ENCODE assay signal across 18 cellular contexts in the genomic region with DNA sequence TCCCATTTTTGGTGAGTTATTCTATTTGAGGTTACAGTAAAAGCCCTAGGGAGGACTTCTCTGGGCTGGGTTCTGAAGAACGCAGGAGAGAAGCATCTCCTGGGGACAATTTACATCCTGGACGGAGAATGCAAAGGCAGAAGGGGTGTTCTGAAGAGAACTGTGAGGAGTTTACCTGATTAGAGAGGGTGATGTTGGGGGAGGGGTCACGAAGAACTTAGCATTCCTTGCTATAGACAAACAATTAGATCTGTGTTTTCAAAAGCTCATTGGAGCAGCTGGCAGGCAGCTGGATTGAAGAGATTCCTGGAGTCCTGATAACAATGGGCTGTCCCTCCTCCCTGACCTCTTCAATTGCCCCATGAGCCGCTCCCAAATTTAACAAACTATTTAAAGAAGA. TPM values are rescaled to one million over a fixed set of nuclear protein-coding genes. Genes with fewer than 3 reads are reported as not detected.
A peak's percentile ranks its signal among the peaks of the same experiment; 100 is the strongest.
DNase-seq lines count a peak whose midpoint lies in the region; ATAC-seq and TF ChIP-seq lines count a peak whose summit lies in the region.
"Had no signal": no experiment of that assay in that cellular context is flagged by ENCODE, and none has a peak within 500 bp of the region (broad histone marks: within the 10 kb centered on the region; RNA-seq: fewer than 3 reads in every experiment).

No MANE protein-coding gene starts in this region.

- H4K20me1 ChIP-seq in OCI-LY7 (ENCODE audit: insufficient read depth, low read length): no peaks in the 10 kb centered on the region

- H3K9me3 ChIP-seq in skeletal muscle tissue (ENCODE audit: control insufficient read depth in 3 of 3, low read length in 3 of 3) (no peaks in the 10 kb centered on the region), OCI-LY7 (ENCODE audit: low read length) (no peaks in the 10 kb centered on the region)
- H3K9me3 ChIP-seq: right lobe of liver, tibial artery had no signal

- no peak overlapping the region for H3K9ac ChIP-seq in skeletal muscle tissue (ENCODE audit: low read depth in 1 of 3, low read length in 3 of 3)

- H2AFZ ChIP-seq in OCI-LY7 (ENCODE audit: low read length): no peak overlapping the region

- H3K36me3 Mint-ChIP-seq in chondrocyte (ENCODE audit: low read depth): peaks cover 1% of the 10 kb centered on the region
- H3K36me3 Mint-ChIP-seq in immature natural killer cell: peaks cover 0 to 4% (median 0%) of the 10 kb centered on the region in 3 donors

- no peaks in the 10 kb centered on the region for H3K27me3 ChIP-seq in H7 (ENCODE audit: control insufficient read depth, insufficient read depth, low read length)
- H3K27me3 ChIP-seq in skeletal muscle tissue (ENCODE audit: control insufficient read depth in 3 of 3, insufficient read depth in 3 of 3, low read length in 3 of 3): no peaks in the 10 kb centered on the region
- H3K27me3 ChIP-seq: right lobe of liver, tibial artery had no signal

- H3K4me2 ChIP-seq in OCI-LY7 (ENCODE audit: low read length): no peak overlapping the region

- H3K4me3 Mint-ChIP-seq in chondrocyte (ENCODE audit: unreplicated experiment) (no peak overlapping the region), immature natural killer cell (no peak overlapping the region)
- H3K4me3 Mint-ChIP-seq: naive thymus-derived CD4-positive, alpha-beta T cell had no signal

- H3K27me3 Mint-ChIP-seq in chondrocyte (ENCODE audit: low read depth) (no peaks in the 10 kb centered on the region), immature natural killer cell (ENCODE audit: low read depth in 3 of 3) (no peaks in the 10 kb centered on the region)

- peaks cover 61% of the 10 kb centered on the region for H3K4me1 Mint-ChIP-seq in chondrocyte (ENCODE audit: low read depth)
- H3K4me1 Mint-ChIP-seq in immature natural killer cell: peaks cover 21 to 31% of the 10 kb centered on the region in 2 donors

- H3K36me3 ChIP-seq in H7 (replicated peaks; ENCODE audit: control insufficient read depth, insufficient read depth, low read length) (no peaks in the 10 kb centered on the region), skeletal muscle tissue (ENCODE audit: control insufficient read depth in 3 of 3, insufficient read depth in 3 of 3, low read length in 3 of 3) (no peaks in the 10 kb centered on the region), OCI-LY7 (ENCODE audit: insufficient read depth, low read length) (no peaks in the 10 kb centered on the region)
- H3K36me3 ChIP-seq: right lobe of liver, tibial artery had no signal

- no peaks in the 10 kb centered on the region for H3K79me2 ChIP-seq in OCI-LY7 (ENCODE audit: insufficient read depth, low read depth, low read length)

- H3K4me1 ChIP-seq in skeletal muscle tissue (ENCODE audit: control insufficient read depth in 3 of 3, insufficient read depth in 3 of 3, low read length in 3 of 3) (peaks cover 4 to 19% (median 7%) of the 10 kb centered on the region in 3 donors), OCI-LY7 (ENCODE audit: insufficient read depth, low read length, poor library complexity, severe bottlenecking) (peaks cover 25% of the 10 kb centered on the region)
- H3K4me1 ChIP-seq: tibial artery had no signal

- peak overlapping the region; percentile 51 for H3K27ac ChIP-seq in skeletal muscle tissue (ENCODE audit: low read depth, low read length)
- H3K27ac ChIP-seq in OCI-LY7 (ENCODE audit: low read depth, low read length, poor library complexity, severe bottlenecking): no peak overlapping the region
- H3K27ac ChIP-seq: right lobe of liver, tibial artery had no signal

- POLR2A ChIA-PET in OCI-LY7 (lab: Charles Lee): interaction anchor here (0.6 to 1.1 kb wide), 2 partner anchors 17 to 31 kb away, joined by 3 read pairs; no protein-coding TSS in a partner anchor

- intact Hi-C loops in OCI-LY7 (cut with micrococcal nuclease; ENCODE audit: unreplicated experiment): no loop called here

- TF ChIP-seq CTCF in chondrocyte (IDR thresholded peaks at IDR 0.05): no peak
- no peak for TF ChIP-seq CTCF in OCI-LY7 (conservative IDR thresholded peaks at IDR 0.05; ENCODE audit: low read length)

- no TSS peak for BruUV-seq in OCI-LY7 (replicated peaks; lab: Mats Ljungman, UMichigan)

- ATAC-seq in GM21360 (IDR thresholded peaks at IDR 0.05; ENCODE audit: unreplicated experiment) (no peak), GM21737 (IDR thresholded peaks at IDR 0.05; ENCODE audit: unreplicated experiment) (no peak)
- ATAC-seq: left colon; naive thymus-derived CD4-positive, alpha-beta T cell had no signal

- CTCF ChIA-PET in OCI-LY7 (lab: Charles Lee; ENCODE audit: unreplicated experiment): no interaction called here

- H3K4me3 ChIP-seq in H7 (ENCODE audit: insufficient read depth, low read depth, low read length): no peak overlapping the region
- H3K4me3 ChIP-seq in skeletal muscle tissue (ENCODE audit: low read length in 3 of 3): no peak overlapping the region
- H3K4me3 ChIP-seq in OCI-LY7 (ENCODE audit: low read depth, low read length, poor library complexity, severe bottlenecking): no peak overlapping the region
- H3K4me3 ChIP-seq: right lobe of liver, tibial artery had no signal

- H3K9me3 Mint-ChIP-seq in chondrocyte (ENCODE audit: low read depth) (no peaks in the 10 kb centered on the region), immature natural killer cell (no peaks in the 10 kb centered on the region)
- H3K9me3 Mint-ChIP-seq: naive thymus-derived CD4-positive, alpha-beta T cell had no signal

- peak; percentile 54 for DNase-seq in H7
- no peak for DNase-seq in chondrocyte (ENCODE audit: low spot score)
- peak; percentile 73 for DNase-seq in islet precursor cell
- no peak for DNase-seq in OCI-LY7 (ENCODE audit: low spot score)
- DNase-seq in immature natural killer cell: no peak
- DNase-seq: activated CD4-positive, alpha-beta T cell treated with anti-CD3 and anti-CD28 coated beads for 1 hour; activated naive CD4-positive, alpha-beta T cell treated with anti-CD3 and anti-CD28 coated beads, Interleukin-2, amount 50 U/mL, for 16 hours; DMS 273 treated with DMSO at 0.1 percent for 48 hours; left colon; naive thymus-derived CD4-positive, alpha-beta T cell; NCI-H187; NCI-H774; stimulated activated CD4-positive, alpha-beta T cell treated with anti-CD3 and anti-CD28 coated beads, Interleukin-4, amount 100 ng/mL, for 24 hours; tibial artery had no signal

- no peaks in the 10 kb centered on the region for H3K9me2 ChIP-seq in OCI-LY7 (ENCODE audit: insufficient read depth, low read length)

- H3K27ac Mint-ChIP-seq in chondrocyte (ENCODE audit: unreplicated experiment) (peak overlapping the region; percentile 62), immature natural killer cell (peak overlapping the region in 1 of 6 donors; percentile 22)

RNA-seq across cellular contexts. Expression of a gene that starts 55.2 kb away (rescaled TPM):
- 4.2 and 6.6 TPM in 2 replicates for total RNA-seq in H7 (2014; rRNA removed; shearing (Covaris generic))
- total RNA-seq in chondrocyte (35.2 to 50.3 TPM (median 37.1 TPM) in 3 replicates), skeletal muscle tissue (9.4 TPM), OCI-LY7 (2022) (2.8 and 4.0 TPM in 2 replicates)
- 4.1 TPM in 2 replicates for total RNA-seq in OCI-LY7 (2014; rRNA removed; shearing (Covaris generic))
- polyA plus RNA-seq in immature natural killer cell: 1 to 10 TPM; 1.1 to 4.9 (median 2.8) TPM

Comparison
In these comparisons a context has a peak if more than half of its experiments do, and no peak if none do; other contexts are left out.
1. DNase-seq: peak in H7 (single experiment) and islet precursor cell (single experiment); none in chondrocyte (single experiment), OCI-LY7 (single experiment) and immature natural killer cell (0 of 3).